ENCODE assay signal across 10 cellular contexts in the genomic region with DNA sequence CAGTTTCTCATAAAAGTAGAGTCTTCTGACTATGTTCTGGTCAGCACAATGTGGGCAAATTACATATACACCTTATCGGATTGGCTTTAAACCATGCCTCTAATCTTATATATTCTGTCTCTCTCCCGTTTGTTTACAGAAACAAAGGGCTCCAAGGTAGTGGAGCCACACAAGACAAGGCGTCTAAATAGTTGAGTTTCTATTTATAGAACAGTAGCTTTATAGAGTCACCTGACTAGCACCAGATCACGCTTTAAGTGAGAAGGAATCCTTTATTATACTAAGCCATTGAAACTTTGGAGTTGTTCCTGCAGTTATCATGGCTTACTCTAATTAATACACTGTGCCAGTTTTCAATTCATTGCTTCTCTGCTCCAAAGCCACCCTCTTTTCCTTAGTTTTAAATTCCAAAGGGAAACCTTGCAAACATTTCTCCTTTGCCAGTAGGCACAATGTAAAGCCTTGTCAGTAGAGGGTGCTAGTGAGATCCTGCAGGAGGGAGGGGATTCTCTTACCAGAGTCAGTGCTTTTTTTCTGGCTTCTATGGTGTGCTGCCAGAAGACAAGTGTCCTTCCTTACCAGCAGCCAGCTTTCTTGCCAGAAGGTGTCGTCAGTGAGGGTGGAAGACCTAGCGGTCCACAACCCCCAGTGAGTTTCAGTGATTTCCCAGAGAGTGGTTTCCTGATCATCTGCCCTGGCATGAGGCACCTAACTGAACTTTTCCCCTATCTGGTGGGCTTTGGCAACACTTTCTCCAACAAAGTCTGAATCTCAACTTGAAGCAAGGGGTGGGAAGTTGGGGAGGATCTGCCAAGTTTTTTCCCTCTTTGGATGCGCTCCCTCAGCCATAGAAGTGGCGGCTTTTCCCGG.
DNase-seq lines count a peak whose midpoint lies in the region; ATAC-seq and TF ChIP-seq lines count a peak whose summit lies in the region.
"Had no signal": no experiment of that assay in that cellular context is flagged by ENCODE, and none has a peak within 500 bp of the region (broad histone marks: within the 10 kb centered on the region; RNA-seq: fewer than 3 reads in every experiment).

No MANE protein-coding gene starts in this region.

- peak; percentile 33 for TF ChIP-seq CTCF in CD8-positive, alpha-beta T cell (IDR thresholded peaks at IDR 0.05)

- no peak overlapping the region for H3K27ac Mint-ChIP-seq in CD8-positive, alpha-beta T cell
- H3K27ac Mint-ChIP-seq in activated CD4-positive, alpha-beta T cell treated with anti-CD3 and anti-CD28 coated beads, Interleukin-2, amount 10 ng/mL, durations not matched to agents 24 days and 14 days, result no peak overlapping the region
- H3K27ac Mint-ChIP-seq: activated naive CD8-positive, alpha-beta T cell had no signal

- no peaks in the 10 kb centered on the region for H3K4me1 ChIP-seq in CD8-positive, alpha-beta T cell (ENCODE audit: insufficient read depth, low read length)

- no peak overlapping the region for H3K4me3 Mint-ChIP-seq in CD8-positive, alpha-beta T cell
- no peak overlapping the region for H3K4me3 Mint-ChIP-seq in activated CD4-positive, alpha-beta T cell treated with anti-CD3 and anti-CD28 coated beads, Interleukin-2, amount 10 ng/mL, durations not matched to agents 24 days and 14 days
- H3K4me3 Mint-ChIP-seq: activated naive CD8-positive, alpha-beta T cell had no signal

- POLR2A ChIA-PET in CD8-positive, alpha-beta T cell (lab: Charles Lee), result no interaction called here

- H3K4me1 Mint-ChIP-seq in CD8-positive, alpha-beta T cell (ENCODE audit: low read depth), result no peaks in the 10 kb centered on the region
- H3K4me1 Mint-ChIP-seq in activated CD4-positive, alpha-beta T cell treated with anti-CD3 and anti-CD28 coated beads, Interleukin-2, amount 10 ng/mL, durations not matched to agents 24 days and 14 days, result no peaks in the 10 kb centered on the region

- no peak overlapping the region for H3K27ac ChIP-seq in CD8-positive, alpha-beta T cell (ENCODE audit: low read depth, low read length)
- H3K27ac ChIP-seq: thoracic aorta had no signal

- peaks cover 9% of the 10 kb centered on the region for H3K27me3 Mint-ChIP-seq in CD8-positive, alpha-beta T cell (ENCODE audit: low read depth)
- H3K27me3 Mint-ChIP-seq in activated CD4-positive, alpha-beta T cell treated with anti-CD3 and anti-CD28 coated beads, Interleukin-2, amount 10 ng/mL, durations not matched to agents 24 days and 14 days, result peaks cover 20% of the 10 kb centered on the region

- H3K27me3 ChIP-seq in CD8-positive, alpha-beta T cell (ENCODE audit: insufficient read depth, low read length), result no peaks in the 10 kb centered on the region

- intact Hi-C loops in CD8-positive, alpha-beta T cell (cut with DNase I, micrococcal nuclease), result loop anchor here in 1 of 2 experiments (1.0 kb wide), 1 partner anchor 441 kb away; no protein-coding TSS in a partner anchor
- intact Hi-C loops in activated CD4-positive, alpha-beta T cell treated with anti-CD3 and anti-CD28 coated beads, Interleukin-2, amount 10 ng/mL, durations not matched to agents 24 days and 14 days (cut with micrococcal nuclease), result loop anchor here (1.0 to 10.0 kb wide), 3 partner anchors 69 to 441 kb away; no protein-coding TSS in a partner anchor

- H3K9me3 Mint-ChIP-seq in CD8-positive, alpha-beta T cell, result no peaks in the 10 kb centered on the region
- no peaks in the 10 kb centered on the region for H3K9me3 Mint-ChIP-seq in activated CD4-positive, alpha-beta T cell treated with anti-CD3 and anti-CD28 coated beads, Interleukin-2, amount 10 ng/mL, durations not matched to agents 24 days and 14 days

- CTCF ChIA-PET in CD8-positive, alpha-beta T cell (lab: Charles Lee), result interaction anchor here (0.8 to 1.3 kb wide), 4 partner anchors 12 to 783 kb away, joined by 3 to 4 read pairs (median 3); no protein-coding TSS in a partner anchor

- ATAC-seq in CD8-positive, alpha-beta T cell, result peak; percentile 38
- peak; percentile 88 for ATAC-seq in GM18498 (IDR thresholded peaks at IDR 0.05; ENCODE audit: unreplicated experiment)
- ATAC-seq in HG02678 (IDR thresholded peaks at IDR 0.05; ENCODE audit: unreplicated experiment), result peak; percentile 68

- no peak overlapping the region for H3K4me3 ChIP-seq in CD8-positive, alpha-beta T cell (ENCODE audit: low read depth, low read length)
- H3K4me3 ChIP-seq: thoracic aorta had no signal

- no peaks in the 10 kb centered on the region for H3K36me3 Mint-ChIP-seq in CD8-positive, alpha-beta T cell
- H3K36me3 Mint-ChIP-seq in activated CD4-positive, alpha-beta T cell treated with anti-CD3 and anti-CD28 coated beads, Interleukin-2, amount 10 ng/mL, durations not matched to agents 24 days and 14 days (ENCODE audit: low read depth), result no peaks in the 10 kb centered on the region
- H3K36me3 Mint-ChIP-seq: activated naive CD8-positive, alpha-beta T cell had no signal

- peak in 2 of 7 experiments; percentile 11 to 21 for DNase-seq in CD8-positive, alpha-beta T cell
- DNase-seq in NAMALWA (ENCODE audit: low spot score) (peak; percentile 80), germinal center (ENCODE audit: low spot score) (peak; percentile 14), ureter (ENCODE audit: low spot score) (no peak)
- DNase-seq in activated CD4-positive, alpha-beta T cell treated with anti-CD3 and anti-CD28 coated beads, Interleukin-2, amount 10 ng/mL, durations not matched to agents 24 days and 14 days, result peak; percentile 80
- DNase-seq in stimulated activated CD8-positive, alpha-beta memory T cell treated with anti-CD3 and anti-CD28 coated beads, Interleukin-4, amount 100 ng/mL, for 48 hours, result peak; percentile 26

- no peaks in the 10 kb centered on the region for H3K36me3 ChIP-seq in CD8-positive, alpha-beta T cell (ENCODE audit: insufficient read depth, low read length)
- H3K36me3 ChIP-seq: thoracic aorta had no signal

- H3K9me3 ChIP-seq in CD8-positive, alpha-beta T cell (ENCODE audit: low read length), result no peaks in the 10 kb centered on the region
- H3K9me3 ChIP-seq: thoracic aorta had no signal

Comparison
In these comparisons a context has a peak if more than half of its experiments do, and no peak if none do; other contexts are left out.
1. ATAC-seq: peak in every context shown above with its lines; median percentile 88 in GM18498; 68 in HG02678; 38 in CD8-positive, alpha-beta T cell.